16 cellular contexts compared by ENCODE assay signal in genomic region chr9:92962303-92962649, GRCh38. TPM values are rescaled to one million over a fixed set of nuclear protein-coding genes. Genes with fewer than 3 reads are reported as not detected.
DNase-seq lines count a peak whose midpoint lies in the region; ATAC-seq and TF ChIP-seq lines count a peak whose summit lies in the region.
"Had no signal": no experiment of that assay in that cellular context is flagged by ENCODE, and none has a peak within 500 bp of the region (broad histone marks: within the 10 kb centered on the region; RNA-seq: fewer than 3 reads in every experiment).

No MANE protein-coding gene starts in this region.

- H3K27ac ChIP-seq in effector memory CD4-positive, alpha-beta T cell (ENCODE audit: insufficient read depth, low read length, poor library complexity, severe bottlenecking) = peak overlapping the region; percentile 90
- peak overlapping the region in 12 of 21 experiments; percentile 5 to 100 (median 57) for H3K27ac ChIP-seq in skin epidermis
- H3K27ac ChIP-seq: ascending aorta, epithelial cell of prostate, gastrocnemius medialis, PC-9, psoas muscle had no signal

- peaks cover 47% of the 10 kb centered on the region for H3K4me1 Mint-ChIP-seq in activated CD4-positive, alpha-beta T cell treated with anti-CD3 and anti-CD28 coated beads for 36 hours
- H3K4me1 Mint-ChIP-seq in WTC11 = peaks cover 18% of the 10 kb centered on the region

- H3K36me3 ChIP-seq in effector memory CD4-positive, alpha-beta T cell (ENCODE audit: control insufficient read depth, insufficient read depth, low read length) = no peaks in the 10 kb centered on the region
- H3K36me3 ChIP-seq: ascending aorta, gastrocnemius medialis had no signal

- no peak overlapping the region for H3K4me3 ChIP-seq in effector memory CD4-positive, alpha-beta T cell (ENCODE audit: insufficient read depth, low read depth, low read length, poor library complexity, severe bottlenecking)
- H3K4me3 ChIP-seq in skin epidermis = no peak overlapping the region
- H3K4me3 ChIP-seq: ascending aorta, gastrocnemius medialis, PC-9, psoas muscle had no signal

- CTCF ChIA-PET in activated CD4-positive, alpha-beta T cell treated with anti-CD3 and anti-CD28 coated beads for 36 hours (lab: Charles Lee) = interaction anchor here (1.9 kb wide), 1 partner anchor 8 kb away, joined by 12 read pairs; no protein-coding TSS in a partner anchor
- CTCF ChIA-PET in WTC11 (lab: Charles Lee) = interaction anchor here (0.6 to 1.0 kb wide), 2 partner anchors 41 to 148 kb away, joined by 3 read pairs; no protein-coding TSS in a partner anchor

- peaks cover 45% of the 10 kb centered on the region for H3K4me1 ChIP-seq in effector memory CD4-positive, alpha-beta T cell (ENCODE audit: control insufficient read depth, insufficient read depth, low read length, poor library complexity, severe bottlenecking)
- H3K4me1 ChIP-seq: ascending aorta, gastrocnemius medialis, psoas muscle had no signal

- no peaks in the 10 kb centered on the region for H3K27me3 Mint-ChIP-seq in activated CD4-positive, alpha-beta T cell treated with anti-CD3 and anti-CD28 coated beads for 36 hours
- H3K27me3 Mint-ChIP-seq in WTC11 (ENCODE audit: low read depth) = no peaks in the 10 kb centered on the region; the same call in 1 of the 2 replicates

- H3K9me3 Mint-ChIP-seq in activated CD4-positive, alpha-beta T cell treated with anti-CD3 and anti-CD28 coated beads for 36 hours (ENCODE audit: low read depth) = peaks cover 10% of the 10 kb centered on the region
- H3K9me3 Mint-ChIP-seq in WTC11 = peaks cover 13% of the 10 kb centered on the region

- H3K9me3 ChIP-seq in effector memory CD4-positive, alpha-beta T cell (ENCODE audit: control insufficient read depth, low read length) = no peaks in the 10 kb centered on the region
- H3K9me3 ChIP-seq: ascending aorta, gastrocnemius medialis, psoas muscle had no signal

- POLR2A ChIA-PET in activated CD4-positive, alpha-beta T cell treated with anti-CD3 and anti-CD28 coated beads for 36 hours (lab: Charles Lee) = no interaction called here
- POLR2A ChIA-PET in WTC11 (lab: Charles Lee) = no interaction called here

- H3K27me3 ChIP-seq in effector memory CD4-positive, alpha-beta T cell (replicated peaks; ENCODE audit: control insufficient read depth, insufficient read depth, low read length, poor library complexity, severe bottlenecking) = no peaks in the 10 kb centered on the region
- H3K27me3 ChIP-seq: ascending aorta, gastrocnemius medialis had no signal

- H3K4me3 Mint-ChIP-seq in activated CD4-positive, alpha-beta T cell treated with anti-CD3 and anti-CD28 coated beads for 36 hours = no peak overlapping the region
- no peak overlapping the region for H3K4me3 Mint-ChIP-seq in WTC11

- DNase-seq in activated CD4-positive, alpha-beta T cell treated with anti-CD3 and anti-CD28 coated beads for 36 hours = no peak
- DNase-seq in activated CD4-positive, alpha-beta T cell treated with anti-CD3 and anti-CD28 coated beads, Interleukin-2, amount 50 U/mL, for 4 hours = no peak
- DNase-seq in WTC11 (ENCODE audit: low spot score) (no peak), HK-2 (ENCODE audit: unreplicated experiment) (no peak), cerebellum (ENCODE audit: low spot score) (no peak)
- DNase-seq in effector memory CD4-positive, alpha-beta T cell = no peak
- DNase-seq: gastrocnemius medialis, IMR-90, NCI-H187 treated with DMSO at 0.1 percent for 48 hours, NCI-H526 treated with DMSO at 0.1 percent for 48 hours, PC-9, psoas muscle had no signal

- intact Hi-C loops in activated CD4-positive, alpha-beta T cell treated with anti-CD3 and anti-CD28 coated beads for 36 hours (cut with DNase I, micrococcal nuclease) = loop anchor here (5.0 to 10.0 kb wide), 3 partner anchors 185 to 1213 kb away; partner anchors contain the start of genes FAM120A (in 1 of the 2) and FAM120AOS (in 1 of the 2)

- no peak for TF ChIP-seq CTCF in WTC11 (IDR thresholded peaks at IDR 0.05)

- no peak for ATAC-seq in activated CD4-positive, alpha-beta T cell treated with anti-CD3 and anti-CD28 coated beads for 36 hours
- no peak for ATAC-seq in WTC11
- no peak for ATAC-seq in HG03378 (IDR thresholded peaks at IDR 0.05; ENCODE audit: unreplicated experiment)
- ATAC-seq: gastrocnemius medialis, psoas muscle had no signal

- peak overlapping the region; percentile 92 for H3K27ac Mint-ChIP-seq in activated CD4-positive, alpha-beta T cell treated with anti-CD3 and anti-CD28 coated beads for 36 hours
- H3K27ac Mint-ChIP-seq in WTC11 = peak overlapping the region; percentile 65; the same call in 1 of the 2 replicates

- H3K36me3 Mint-ChIP-seq in activated CD4-positive, alpha-beta T cell treated with anti-CD3 and anti-CD28 coated beads for 36 hours (ENCODE audit: low read depth) = peaks cover 40% of the 10 kb centered on the region
- H3K36me3 Mint-ChIP-seq in WTC11 = peaks cover 2% of the 10 kb centered on the region

TF ChIP-seq in WTC11, 78 proteins besides CTCF, POLR2A, EP300 and RAD21 (continues in another document):
- TF ChIP-seq FOXJ3 (CRISPR knock-in tag; IDR thresholded peaks at IDR 0.05; ENCODE audit: borderline replicate concordance) (no peak), USF1 (CRISPR knock-in tag; IDR thresholded peaks at IDR 0.05) (no peak), FOXP1 (CRISPR knock-in tag; IDR thresholded peaks at IDR 0.05; ENCODE audit: borderline replicate concordance) (no peak), ZNF219 (CRISPR knock-in tag; IDR thresholded peaks at IDR 0.05; ENCODE audit: borderline replicate concordance) (no peak), MAX (CRISPR knock-in tag; IDR thresholded peaks at IDR 0.05) (no peak), NR2C2 (CRISPR knock-in tag; IDR thresholded peaks at IDR 0.05) (no peak), MLX (CRISPR knock-in tag; IDR thresholded peaks at IDR 0.05) (no peak), ATF3 (CRISPR knock-in tag; conservative IDR thresholded peaks at IDR 0.05) (no peak), CREB1 (CRISPR knock-in tag; IDR thresholded peaks at IDR 0.05) (no peak), HMGA2 (CRISPR knock-in tag; IDR thresholded peaks at IDR 0.05) (no peak), ATF2 (CRISPR knock-in tag; IDR thresholded peaks at IDR 0.05; ENCODE audit: borderline replicate concordance, low read depth) (no peak), USF2 (CRISPR knock-in tag; IDR thresholded peaks at IDR 0.05) (no peak), NFE2L1 (CRISPR knock-in tag; IDR thresholded peaks at IDR 0.05) (no peak), RORB (CRISPR knock-in tag; IDR thresholded peaks at IDR 0.05) (no peak), ATF6 (CRISPR knock-in tag; IDR thresholded peaks at IDR 0.05) (no peak)

RNA-seq across cellular contexts. Expression of gene FGD3, which starts 15.0 kb away (rescaled TPM):
- 10 to 100 TPM; 41.8 to 66.7 TPM for total RNA-seq in activated CD4-positive, alpha-beta T cell treated with anti-CD3 and anti-CD28 coated beads for 36 hours
- total RNA-seq in WTC11 (2021) (1.7 to 1.9 TPM (median 1.8 TPM) in 3 replicates), cerebellum (1.5 TPM)
- total RNA-seq: IMR-90 had no signal

Comparison
In these comparisons a context has a peak if more than half of its experiments do, and no peak if none do; other contexts are left out.
1. RNA of gene FGD3, which starts 15.0 kb away (total RNA-seq): 41.8 to 66.7 TPM in activated CD4-positive, alpha-beta T cell treated with anti-CD3 and anti-CD28 coated beads for 36 hours; 1.7 to 1.9 TPM in WTC11 and 1.5 TPM in cerebellum (single experiment); every median in the first group is over 10 times any median in the second.